Comparison of ENCODE assay signal across 8 cellular contexts in genomic region chr19:1811472-1811894, GRCh38. TPM values are rescaled to one million over a fixed set of nuclear protein-coding genes. Genes with fewer than 3 reads are reported as not detected.
DNase-seq lines count a peak whose midpoint lies in the region; FAIRE-seq and TF ChIP-seq lines count a peak whose summit lies in the region.

No MANE protein-coding gene starts in this region.

- no peaks in the 10 kb centered on the region for H3K27me3 ChIP-seq in BLaER1 treated with 17β-estradiol and CSF1 and Interleukin-3, amounts not matched to agents 10 nM and 100 nM
- H3K27me3 ChIP-seq in Karpas-422 (ENCODE audit: low read length) = no peaks in the 10 kb centered on the region
- no peaks in the 10 kb centered on the region for H3K27me3 ChIP-seq in trophoblast cell (ENCODE audit: insufficient read depth, low read length)

- H3K4me1 ChIP-seq in BLaER1 treated with 17β-estradiol and CSF1 and Interleukin-3, amounts not matched to agents 10 nM and 100 nM = peaks cover 15 to 56% (median 51%) of the 10 kb centered on the region in 10 experiments
- H3K4me1 ChIP-seq in Karpas-422 (ENCODE audit: low read length) (peaks cover 19% of the 10 kb centered on the region), trophoblast cell (ENCODE audit: control insufficient read depth in 1 of 2, insufficient read depth in 2 of 2, low read length in 2 of 2) (peaks cover 0 to 14% of the 10 kb centered on the region in 2 experiments)

- H2AFZ ChIP-seq in Karpas-422 (ENCODE audit: low read length) (no peak overlapping the region), trophoblast cell (ENCODE audit: insufficient read depth, low read length, poor library complexity) (no peak overlapping the region)

- no peak overlapping the region for H3K4ac ChIP-seq in trophoblast cell (ENCODE audit: low read depth, low read length)

- H3K9me2 ChIP-seq in Karpas-422 (replicated peaks; ENCODE audit: insufficient read depth, low read length) = no peaks in the 10 kb centered on the region

- H3K79me1 ChIP-seq in trophoblast cell (ENCODE audit: low read length) = no peaks in the 10 kb centered on the region

- H3K9ac ChIP-seq in BLaER1 treated with 17β-estradiol and CSF1 and Interleukin-3, amounts not matched to agents 10 nM and 100 nM = peak overlapping the region; percentile 67 to 82 (median 77)
- peak overlapping the region; percentile 68 for H3K9ac ChIP-seq in Karpas-422 (ENCODE audit: low read length)
- H3K9ac ChIP-seq in trophoblast cell (ENCODE audit: low read length) = no peak overlapping the region

- no peak overlapping the region for H3K14ac ChIP-seq in trophoblast cell (ENCODE audit: low read length)

- peak overlapping the region; percentile 51 for H4K8ac ChIP-seq in trophoblast cell (ENCODE audit: low read depth, low read length)

- H3K4me3 ChIP-seq in BLaER1 treated with 17β-estradiol and CSF1 and Interleukin-3, amounts not matched to agents 10 nM and 100 nM = peak overlapping the region; percentile 53 to 78 (median 66)
- H3K4me3 ChIP-seq in Karpas-422 (ENCODE audit: low read length) (peak overlapping the region; percentile 61), fibroblast of mammary gland (ENCODE audit: control insufficient read depth, low read depth, low read length) (peak overlapping the region; percentile 44), trophoblast cell (ENCODE audit: low read depth, low read length) (no peak overlapping the region)

- H3K9me3 ChIP-seq in BLaER1 treated with 17β-estradiol and CSF1 and Interleukin-3, amounts not matched to agents 10 nM and 100 nM (replicated peaks in 1 of 11) = no peaks in the 10 kb centered on the region
- H3K9me3 ChIP-seq in Karpas-422 (ENCODE audit: low read length) = no peaks in the 10 kb centered on the region
- no peaks in the 10 kb centered on the region for H3K9me3 ChIP-seq in trophoblast cell (ENCODE audit: insufficient read depth, low read depth, low read length)

- peaks cover 16 to 26% (median 21%) of the 10 kb centered on the region in 11 experiments for H3K36me3 ChIP-seq in BLaER1 treated with 17β-estradiol and CSF1 and Interleukin-3, amounts not matched to agents 10 nM and 100 nM
- H3K36me3 ChIP-seq in Karpas-422 (ENCODE audit: insufficient read depth, low read length) (no peaks in the 10 kb centered on the region), trophoblast cell (ENCODE audit: control insufficient read depth in 1 of 2, insufficient read depth in 2 of 2, low read length in 2 of 2) (peaks cover 18% of the 10 kb centered on the region in 2 experiments)

- DNase-seq in Karpas-422 (no peak), fibroblast of mammary gland (ENCODE audit: low read depth) (peak; percentile 72), trophoblast cell (peak; percentile 91 to 92), urothelium cell line (ENCODE audit: low spot score) (peak; percentile 88), NCI-H524 treated with DMSO at 0.1 percent for 48 hours (lab: John Stamatoyannopoulos, UW) (no peak), DMS79 (lab: John Stamatoyannopoulos, UW) (no peak)
- DNase-seq in activated CD8-positive, alpha-beta memory T cell treated with anti-CD3 and anti-CD28 coated beads, Interleukin-2, amount 50 U/mL, for 48 hours = peak; percentile 74

- peak overlapping the region; percentile 63 to 81 (median 73); a peak in 21 of 22 replicates for H3K27ac ChIP-seq in BLaER1 treated with 17β-estradiol and CSF1 and Interleukin-3, amounts not matched to agents 10 nM and 100 nM
- H3K27ac ChIP-seq in Karpas-422 (ENCODE audit: low read length) (no peak overlapping the region), trophoblast cell (ENCODE audit: low read depth, low read length) (no peak overlapping the region)

- TF ChIP-seq CTCF in fibroblast of mammary gland (conservative IDR thresholded peaks at IDR 0.05; ENCODE audit: control insufficient read depth, insufficient read depth, low read depth, low read length) = no peak

- peak; percentile 5 for FAIRE-seq in urothelium cell line (lab: Jason Lieb, UNC)

- H4K91ac ChIP-seq in trophoblast cell (ENCODE audit: low read depth, low read length) = no peak overlapping the region

- H4K20me1 ChIP-seq in BLaER1 treated with 17β-estradiol and CSF1 and Interleukin-3, amounts not matched to agents 10 nM and 100 nM = peaks cover 5 to 35% (median 27%) of the 10 kb centered on the region in 11 experiments; a peak in 21 of 22 replicates
- no peaks in the 10 kb centered on the region for H4K20me1 ChIP-seq in Karpas-422 (ENCODE audit: insufficient read depth, low read depth, low read length)

- no peak overlapping the region for H3K23ac ChIP-seq in trophoblast cell (ENCODE audit: low read length)

- peak overlapping the region; percentile 10 for H4K12ac ChIP-seq in trophoblast cell (ENCODE audit: low read depth, low read length)

- H3K79me2 ChIP-seq in Karpas-422 (ENCODE audit: low read length) = no peaks in the 10 kb centered on the region
- H3K79me2 ChIP-seq in trophoblast cell (ENCODE audit: control insufficient read depth, insufficient read depth, low read length, poor library complexity) = no peaks in the 10 kb centered on the region

- no peak overlapping the region for H2BK5ac ChIP-seq in trophoblast cell (ENCODE audit: low read depth, low read length, poor library complexity)

- H3K4me2 ChIP-seq in BLaER1 treated with 17β-estradiol and CSF1 and Interleukin-3, amounts not matched to agents 10 nM and 100 nM = peak overlapping the region; percentile 80 to 93 (median 87)
- H3K4me2 ChIP-seq in Karpas-422 (ENCODE audit: low read depth, low read length, poor library complexity, severe bottlenecking) (peak overlapping the region; percentile 75), trophoblast cell (ENCODE audit: low read length) (no peak overlapping the region)

- no CpG with 5 or more reads among the region's 13 CpGs for WGBS in trophoblast cell (ENCODE audit: extremely low coverage, insufficient coverage, insufficient read length)

- no peak overlapping the region for H2AK5ac ChIP-seq in trophoblast cell (ENCODE audit: low read length)

- no peak overlapping the region for H2BK120ac ChIP-seq in trophoblast cell (ENCODE audit: insufficient read depth, low read length, poor library complexity)

- no peak overlapping the region for H2BK12ac ChIP-seq in trophoblast cell (ENCODE audit: low read length)

- H3K18ac ChIP-seq in trophoblast cell (ENCODE audit: low read length) = no peak overlapping the region

RNA-seq across cellular contexts. Expression of gene ATP8B3, which starts 0.6 kb away (rescaled TPM):
- 1.0 and 6.0 TPM in 2 replicates for total RNA-seq in Karpas-422 (2014; rRNA removed; shearing (Covaris generic); ENCODE audit: low replicate concordance)
- 0.94 and 0.97 TPM in 2 replicates for polyA plus RNA-seq in trophoblast cell (2013)

RNA-seq across cellular contexts. Expression of gene REXO1, which starts 36.8 kb away (rescaled TPM):
- total RNA-seq in Karpas-422 (2014; rRNA removed; shearing (Covaris generic); ENCODE audit: low replicate concordance) = 15.7 and 16.3 TPM in 2 replicates
- 24.5 and 26.8 TPM in 2 replicates for polyA plus RNA-seq in trophoblast cell (2013)

RNA-seq across cellular contexts. Expression of gene KLF16, which starts 51.9 kb away (rescaled TPM):
- 12.8 and 13.2 TPM in 2 replicates for total RNA-seq in Karpas-422 (2014; rRNA removed; shearing (Covaris generic); ENCODE audit: low replicate concordance)
- 18.5 and 21.1 TPM in 2 replicates for polyA plus RNA-seq in trophoblast cell (2013)

RNA-seq across cellular contexts. Expression of gene ONECUT3, which starts 58.2 kb away (rescaled TPM):
- not detected in 2 replicates for total RNA-seq in Karpas-422 (2014; rRNA removed; shearing (Covaris generic); ENCODE audit: low replicate concordance)
- polyA plus RNA-seq in trophoblast cell (2013) = not detected in 2 replicates

Comparison
In these comparisons a context has a peak if more than half of its experiments do, and no peak if none do; other contexts are left out.
1. H3K27ac ChIP-seq: peak in BLaER1 treated with 17β-estradiol and CSF1 and Interleukin-3, amounts not matched to agents 10 nM and 100 nM (11 of 11); none in Karpas-422 (single experiment) and trophoblast cell (single experiment).
2. DNase-seq: peak in activated CD8-positive, alpha-beta memory T cell treated with anti-CD3 and anti-CD28 coated beads, Interleukin-2, amount 50 U/mL, for 48 hours (single experiment), fibroblast of mammary gland (single experiment), trophoblast cell (2 of 2) and urothelium cell line (single experiment); none in Karpas-422 (single experiment), NCI-H524 treated with DMSO at 0.1 percent for 48 hours (single experiment) and DMS79 (single experiment).